ENCODE assay signal across 12 cellular contexts in the genomic region with DNA sequence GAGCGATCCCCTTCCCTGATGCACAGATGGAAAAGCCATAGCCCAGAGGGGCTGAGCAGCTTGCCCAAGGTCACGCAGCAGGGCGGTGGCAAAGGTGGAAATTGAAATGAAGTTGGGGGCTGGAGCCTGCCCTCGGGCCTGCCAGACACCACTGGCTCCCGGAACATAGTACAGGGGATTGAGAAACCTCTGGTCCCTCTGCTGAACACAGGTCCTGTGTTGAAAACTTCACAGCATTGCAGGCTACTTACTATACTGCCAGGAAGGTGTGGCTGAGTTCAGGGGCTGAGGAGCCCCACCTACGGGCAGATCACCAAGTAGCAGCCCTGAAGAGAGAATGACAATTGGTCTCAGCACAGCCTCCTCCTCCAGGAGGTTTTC.
DNase-seq lines count a peak whose midpoint lies in the region; FAIRE-seq and TF ChIP-seq lines count a peak whose summit lies in the region.
"Had no signal": no experiment of that assay in that cellular context is flagged by ENCODE, and none has a peak within 500 bp of the region (broad histone marks: within the 10 kb centered on the region; RNA-seq: fewer than 3 reads in every experiment).

No MANE protein-coding gene starts in this region.

- H3K4me1 Mint-ChIP-seq in osteocyte (ENCODE audit: unreplicated experiment) = peaks cover 55% of the 10 kb centered on the region
- H3K4me1 Mint-ChIP-seq: stimulated activated naive CD8-positive, alpha-beta T cell treated with anti-CD3 and anti-CD28 coated beads, Interleukin-15, amount 100 ng/mL, for 72 hours had no signal

- no peaks in the 10 kb centered on the region for H3K79me1 ChIP-seq in H1 (ENCODE audit: low read depth, low read length)

- H3K4me2 ChIP-seq in H1 (ENCODE audit: insufficient read depth in 1 of 2, low read depth in 2 of 2, low read length in 2 of 2) = no peak overlapping the region

- H3K27ac ChIP-seq in H1 (ENCODE audit: low read depth, low read length) = no peak overlapping the region
- H3K27ac ChIP-seq: epithelial cell of prostate had no signal

- H3K56ac ChIP-seq in H1 (replicated peaks; ENCODE audit: insufficient read length, low read depth, low read length) = no peak overlapping the region

- DNase-seq in GM03348 (ENCODE audit: low spot score) (peak; percentile 41), NCI-H1694 treated with DMSO at 0.1 percent for 48 hours (lab: John Stamatoyannopoulos, UW) (peak; percentile 19), H1 (ENCODE audit: low read depth in 1 of 2, low spot score in 2 of 2) (peak; percentile 44 to 56), osteocyte (ENCODE audit: extremely low spot score, unreplicated experiment) (no peak), NCI-H1105 (lab: John Stamatoyannopoulos, UW) (no peak)
- DNase-seq in activated T-cell treated with anti-CD3 and anti-CD28 coated beads, Interleukin-2, amount 50 U/mL, for 1 hour = no peak
- no peak for DNase-seq in stimulated activated CD4-positive, alpha-beta T cell treated with anti-CD3 and anti-CD28 coated beads, Interleukin-4, amount 100 ng/mL, for 24 hours
- DNase-seq: activated CD8-positive, alpha-beta memory T cell treated with anti-CD3 and anti-CD28 coated beads, Interleukin-2, amount 50 U/mL, for 4 hours; NK-92 treated with Interleukin-12 subunit alpha and Interleukin-12 subunit beta, amount 100 ng/mL, for 24 hours; posterior cingulate gyrus; stimulated activated naive CD8-positive, alpha-beta T cell treated with anti-CD3 and anti-CD28 coated beads, Interleukin-15, amount 100 ng/mL, for 72 hours had no signal

- WGBS in H1 (ENCODE audit: extremely low coverage in 1 of 2, insufficient coverage in 1 of 2, insufficient read length in 1 of 2, insufficient replicate concordance in 2 of 2, low coverage in 1 of 2, low lambda C conversion rate in 2 of 2, missing lambda C conversion rate in 1 of 2), 2 experiments = 58% methylated on average over 6 of the region's 6 CpGs; no CpG with 5 or more reads in 1 of the 2 experiments

- H3K36me3 ChIP-seq in H1 (ENCODE audit: control insufficient read depth in 2 of 4, insufficient read depth in 4 of 4, low read length in 3 of 4) = no peaks in the 10 kb centered on the region

- H3K9me3 ChIP-seq in H1 (ENCODE audit: insufficient read depth in 2 of 2, low read depth in 1 of 2, low read length in 1 of 2) = peaks cover 0 to 8% of the 10 kb centered on the region in 2 experiments; a peak in 3 of 4 replicates

- H3K4me1 ChIP-seq in H1 (replicated peaks in 1 of 4; ENCODE audit: control insufficient read depth in 3 of 4, insufficient read depth in 4 of 4, low read length in 3 of 4) = peaks cover 6 to 17% (median 15%) of the 10 kb centered on the region in 4 experiments; a peak in 6 of 7 replicates

- peak; percentile 60 to 82 (median 76) for TF ChIP-seq CTCF in H1 (IDR thresholded peaks at IDR 0.05; ENCODE audit: control extremely low read depth in 1 of 3, insufficient read depth in 1 of 3, low read depth in 1 of 3, low read length in 3 of 3)
- TF ChIP-seq CTCF in osteocyte (IDR thresholded peaks at IDR 0.05) = peak; percentile 53

- H4K8ac ChIP-seq in H1 (ENCODE audit: extremely low read depth, insufficient read depth, low read length) = no peak overlapping the region

- H2BK12ac ChIP-seq in H1 (ENCODE audit: low read depth, low read length) = peak overlapping the region; percentile 87; the same call in 1 of the 2 replicates

- H2AFZ ChIP-seq in H1 (ENCODE audit: low read length) = 0 out of 2 replicates have a peak overlapping the region, but pooled peaks have one; percentile 12

- no peak overlapping the region for H2BK20ac ChIP-seq in H1 (ENCODE audit: low read length)

- H3K4me3 ChIP-seq in H1 (ENCODE audit: extremely low read depth in 1 of 4, insufficient read depth in 2 of 4, low read depth in 3 of 4, low read length in 4 of 4) = no peak overlapping the region

- POLR2A ChIA-PET in H1 (lab: Charles Lee; ENCODE audit: partially characterized antibody) = no interaction called here

- no peak overlapping the region for H3K14ac ChIP-seq in H1 (ENCODE audit: insufficient read length)

- no peak overlapping the region; the same call in 1 of the 2 replicates for H2BK5ac ChIP-seq in H1 (ENCODE audit: low read depth, low read length)

- H3K18ac ChIP-seq in H1 (ENCODE audit: extremely low read depth, low read length) = peak overlapping the region; percentile 56; the same call in 1 of the 2 replicates

- H4K20me1 ChIP-seq in H1 (replicated peaks in 1 of 2; ENCODE audit: control insufficient read depth in 1 of 2, insufficient read depth in 2 of 2, low read length in 2 of 2) = no peaks in the 10 kb centered on the region

- H3K4ac ChIP-seq in H1 (replicated peaks; ENCODE audit: insufficient read length, low read depth, low read length) = no peak overlapping the region

- no peaks in the 10 kb centered on the region for H3K23me2 ChIP-seq in H1 (ENCODE audit: low read depth, low read length)

- H3K23ac ChIP-seq in H1 (ENCODE audit: insufficient read length) = no peak overlapping the region

- FAIRE-seq in H1 (lab: Jason Lieb, UNC) = peak; percentile 97

- no peak for TF ChIP-seq EP300 in H1 (IDR thresholded peaks at IDR 0.05; ENCODE audit: borderline replicate concordance in 1 of 2, low read depth in 2 of 2, low read length in 2 of 2)

- no peak overlapping the region for H4K5ac ChIP-seq in H1 (ENCODE audit: insufficient read length, low read depth, low read length)

- H4K91ac ChIP-seq in H1 (replicated peaks; ENCODE audit: insufficient read length, low read length) = peak overlapping the region; percentile 10

- no peak overlapping the region for H3K9ac ChIP-seq in H1 (replicated peaks in 1 of 4; ENCODE audit: extremely low read depth in 1 of 4, low read depth in 3 of 4, low read length in 3 of 4)

- H3K27me3 Mint-ChIP-seq in osteocyte (ENCODE audit: unreplicated experiment) = peaks cover 3% of the 10 kb centered on the region

- no peaks in the 10 kb centered on the region; a peak in 1 of 7 replicates for H3K27me3 ChIP-seq in H1 (replicated peaks in 1 of 4; ENCODE audit: control insufficient read depth in 3 of 4, extremely low read depth in 1 of 4, insufficient read depth in 3 of 4, low read length in 3 of 4)

- CTCF ChIA-PET in H1 (lab: Charles Lee; ENCODE audit: partially characterized antibody) = interaction anchor here (0.6 to 5.1 kb wide), 23 partner anchors 9 to 560 kb away, joined by 3 to 34 read pairs (median 4); no protein-coding TSS in a partner anchor

- H3K36me3 Mint-ChIP-seq in osteocyte (ENCODE audit: unreplicated experiment) = peaks cover 13% of the 10 kb centered on the region

- no peak overlapping the region for H3K4me3 Mint-ChIP-seq in osteocyte (ENCODE audit: unreplicated experiment)
- H3K4me3 Mint-ChIP-seq: stimulated activated naive CD8-positive, alpha-beta T cell treated with anti-CD3 and anti-CD28 coated beads, Interleukin-15, amount 100 ng/mL, for 72 hours had no signal

- no peak for TF ChIP-seq POLR2A in H1 (IDR thresholded peaks at IDR 0.05; ENCODE audit: control extremely low read depth in 1 of 2, low read depth in 2 of 2, low read length in 2 of 2)

- no peak overlapping the region for H2BK15ac ChIP-seq in H1 (ENCODE audit: low read length)

- H2AK5ac ChIP-seq in H1 (ENCODE audit: low read depth, low read length) = no peak overlapping the region

- H3K27ac Mint-ChIP-seq in osteocyte (ENCODE audit: unreplicated experiment) = no peak overlapping the region
- H3K27ac Mint-ChIP-seq: stimulated activated naive CD8-positive, alpha-beta T cell treated with anti-CD3 and anti-CD28 coated beads, Interleukin-15, amount 100 ng/mL, for 72 hours had no signal

- H3K9me3 Mint-ChIP-seq in osteocyte (ENCODE audit: unreplicated experiment) = peaks cover 7% of the 10 kb centered on the region

- no peak overlapping the region for H2BK120ac ChIP-seq in H1 (replicated peaks; ENCODE audit: low read depth, low read length)

- peak; percentile 77 to 88 for TF ChIP-seq RAD21 in H1 (IDR thresholded peaks at IDR 0.05 in 1 of 2, conservative IDR thresholded peaks at IDR 0.05 in 1 of 2; ENCODE audit: low read depth in 2 of 2, low read length in 2 of 2)

- H3K79me2 ChIP-seq in H1 (ENCODE audit: control insufficient read depth in 1 of 2, insufficient read depth in 2 of 2, low read length in 2 of 2) = no peaks in the 10 kb centered on the region

TF ChIP-seq in H1, 55 proteins besides CTCF, POLR2A, EP300 and RAD21:
- TF ChIP-seq KDM1A (IDR thresholded peaks at IDR 0.05; ENCODE audit: borderline replicate concordance, low read length) (peak; percentile 86; the same call in 1 of the 2 replicates), BCL11A (IDR thresholded peaks at IDR 0.05; ENCODE audit: low read depth in 2 of 2, low read length in 2 of 2) (no peak), CTBP2 (IDR thresholded peaks at IDR 0.05; ENCODE audit: borderline replicate concordance, insufficient read depth, insufficient read length, low read length) (no peak)
- TF ChIP-seq, protein P1, sequence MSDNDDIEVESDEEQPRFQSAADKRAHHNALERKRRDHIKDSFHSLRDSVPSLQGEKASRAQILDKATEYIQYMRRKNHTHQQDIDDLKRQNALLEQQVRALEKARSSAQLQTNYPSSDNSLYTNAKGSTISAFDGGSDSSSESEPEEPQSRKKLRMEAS (IDR thresholded peaks at IDR 0.05) = 0 out of 2 replicates have a peak, but pooled peaks have one; percentile 13

Comparison
In these comparisons a context has a peak if more than half of its experiments do, and no peak if none do; other contexts are left out.
1. DNase-seq: peak in GM03348 (single experiment), NCI-H1694 treated with DMSO at 0.1 percent for 48 hours (single experiment) and H1 (2 of 2); none in osteocyte (single experiment), activated T-cell treated with anti-CD3 and anti-CD28 coated beads, Interleukin-2, amount 50 U/mL, for 1 hour (single experiment), stimulated activated CD4-positive, alpha-beta T cell treated with anti-CD3 and anti-CD28 coated beads, Interleukin-4, amount 100 ng/mL, for 24 hours (single experiment) and NCI-H1105 (single experiment).